In genomic region chr2:107585851-107586250, GRCh38 we compare ENCODE assay signal across 26 cellular contexts.
DNase-seq lines count a peak whose midpoint lies in the region; ATAC-seq and TF ChIP-seq lines count a peak whose summit lies in the region.
"Had no signal": no experiment of that assay in that cellular context is flagged by ENCODE, and none has a peak within 500 bp of the region (broad histone marks: within the 10 kb centered on the region; RNA-seq: fewer than 3 reads in every experiment).

No MANE protein-coding gene starts in this region.

- ATAC-seq in HG03378 (IDR thresholded peaks at IDR 0.05; ENCODE audit: unreplicated experiment) = no peak
- ATAC-seq: natural killer cell, T-helper 17 cell had no signal

- H3K4me1 ChIP-seq in OCI-LY1 (ENCODE audit: insufficient read depth, low read length, severe bottlenecking) (peaks cover 63% of the 10 kb centered on the region), endodermal cell (ENCODE audit: control insufficient read depth, insufficient read depth, low read length) (no peaks in the 10 kb centered on the region), transverse colon (no peaks in the 10 kb centered on the region), neuronal stem cell (ENCODE audit: control insufficient read depth in 2 of 2, insufficient read depth in 1 of 2, low read depth in 1 of 2, low read length in 2 of 2) (no peaks in the 10 kb centered on the region), prostate gland (replicated peaks) (no peaks in the 10 kb centered on the region)
- H3K4me1 ChIP-seq: sigmoid colon, tibial artery had no signal

- H3K18ac ChIP-seq in neuronal stem cell (ENCODE audit: low read length) = no peak overlapping the region

- no peak for TF ChIP-seq POLR2A in transverse colon (IDR thresholded peaks at IDR 0.05)
- TF ChIP-seq POLR2A in prostate gland (IDR thresholded peaks at IDR 0.05) = no peak

- DNase-seq in GM03348 (ENCODE audit: low spot score) (peak; percentile 12), endodermal cell (no peak), non-pigmented ciliary epithelial cell (ENCODE audit: low read depth) (peak; percentile 18), transverse colon (no peak), neuronal stem cell (ENCODE audit: low spot score) (no peak), prostate gland (ENCODE audit: low spot score) (no peak)
- DNase-seq: activated gamma-delta T cell treated with Interleukin-2 at 50 U/mL for 16 hours; activated T-cell treated with anti-CD3 and anti-CD28 coated beads, Interleukin-2, amount 50 U/mL, for 24 hours; adrenal gland; dermis blood vessel endothelial cell; foreskin melanocyte; left ventricle myocardium inferior; MM.1S; natural killer cell; NCI-H1436; NCI-H2171 treated with DMSO at 0.1 percent for 48 hours; NCI-H526 treated with DMSO at 0.1 percent for 48 hours; posterior cingulate gyrus; sigmoid colon; T-helper 17 cell; tibial artery had no signal

- no peak overlapping the region for H3K14ac ChIP-seq in neuronal stem cell (ENCODE audit: low read length)

- no peak overlapping the region for H4K91ac ChIP-seq in neuronal stem cell (ENCODE audit: low read depth, low read length, poor library complexity)

- no peaks in the 10 kb centered on the region for H3K79me2 ChIP-seq in OCI-LY1 (ENCODE audit: insufficient read depth, low read length)

- WGBS in endodermal cell (ENCODE audit: insufficient coverage in 1 of 2, insufficient read length in 1 of 2), 2 experiments = 91 to 98% methylated on average over 3 of the region's 3 CpGs
- 81 to 97% methylated on average over 3 of the region's 3 CpGs for WGBS in transverse colon (ENCODE audit: low coverage in 1 of 2), 2 donors
- no CpG with 5 or more reads among the region's 3 CpGs for WGBS in neuronal stem cell (ENCODE audit: extremely low coverage in 2 of 2, insufficient read length in 2 of 2, insufficient replicate concordance in 1 of 2), 2 donors
- 77% methylated on average over 3 of the region's 3 CpGs for WGBS in prostate gland

- H3K27ac Mint-ChIP-seq in endodermal cell = no peak overlapping the region
- H3K27ac Mint-ChIP-seq: activated T-cell treated with anti-CD3 and anti-CD28 coated beads, Interleukin-2, amount 50 U/mL, for 24 hours; mesothelial cell of epicardium; natural killer cell; stimulated activated naive CD8-positive, alpha-beta T cell treated with anti-CD3 and anti-CD28 coated beads, Interleukin-15, Interleukin-2, amounts not matched to agents 100 ng/mL and 50 ng/mL, for 24 hours; T-helper 17 cell had no signal

- no peak overlapping the region for H2BK5ac ChIP-seq in neuronal stem cell (ENCODE audit: low read length)

- intact Hi-C loops in transverse colon (cut with DNase I; ENCODE audit: low total_unique reads) = no loop called here
- intact Hi-C loops in prostate gland (cut with DNase I) = no loop called here

- H2BK15ac ChIP-seq in neuronal stem cell (ENCODE audit: low read length) = no peak overlapping the region

- H3K36me3 ChIP-seq in OCI-LY1 (ENCODE audit: insufficient read depth, low read length) (no peaks in the 10 kb centered on the region), endodermal cell (ENCODE audit: control insufficient read depth, insufficient read depth, low read length) (no peaks in the 10 kb centered on the region), transverse colon (no peaks in the 10 kb centered on the region), neuronal stem cell (replicated peaks in 1 of 2; ENCODE audit: control insufficient read depth in 2 of 2, insufficient read depth in 2 of 2, low read length in 2 of 2) (no peaks in the 10 kb centered on the region), prostate gland (no peaks in the 10 kb centered on the region)
- H3K36me3 ChIP-seq: adrenal gland, cardiac muscle cell, left ventricle myocardium inferior, sigmoid colon, tibial artery had no signal

- in situ Hi-C loops in transverse colon (cut with MboI; ENCODE audit: low pct_ligation_motif_present in 1 of 4, low pct_unique_long_range_greater_than_20kb in 1 of 4, low sequenced_read_pairs in 3 of 4) = loop anchor here in 1 of 4 donors (25.0 kb wide), 1 partner anchor 949 kb away; no protein-coding TSS in a partner anchor

- H3K27me3 Mint-ChIP-seq in endodermal cell (ENCODE audit: insufficient read depth) = no peaks in the 10 kb centered on the region
- H3K27me3 Mint-ChIP-seq: activated T-cell treated with anti-CD3 and anti-CD28 coated beads, Interleukin-2, amount 50 U/mL, for 24 hours; stimulated activated naive CD8-positive, alpha-beta T cell treated with anti-CD3 and anti-CD28 coated beads, Interleukin-15, Interleukin-2, amounts not matched to agents 100 ng/mL and 50 ng/mL, for 24 hours; T-helper 17 cell had no signal

- H3K27me3 ChIP-seq in OCI-LY1 (ENCODE audit: insufficient read depth, low read length) (no peaks in the 10 kb centered on the region), endodermal cell (ENCODE audit: control insufficient read depth, insufficient read depth, low read length, poor library complexity, severe bottlenecking) (no peaks in the 10 kb centered on the region), transverse colon (no peaks in the 10 kb centered on the region), neuronal stem cell (ENCODE audit: control insufficient read depth in 3 of 3, insufficient read depth in 3 of 3, low read depth in 1 of 3, low read length in 3 of 3) (no peaks in the 10 kb centered on the region), prostate gland (replicated peaks; ENCODE audit: insufficient read depth) (no peaks in the 10 kb centered on the region)
- H3K27me3 ChIP-seq: adrenal gland, cardiac muscle cell, sigmoid colon, tibial artery had no signal

- H3K4me1 Mint-ChIP-seq in endodermal cell = peaks cover 6% of the 10 kb centered on the region
- H3K4me1 Mint-ChIP-seq: mesothelial cell of epicardium, natural killer cell, T-helper 17 cell had no signal

- H2BK12ac ChIP-seq in neuronal stem cell (ENCODE audit: low read length) = no peak overlapping the region

- no peaks in the 10 kb centered on the region for H3F3A ChIP-seq in OCI-LY1 (ENCODE audit: insufficient read depth, low read length)

- no peak overlapping the region for H4K8ac ChIP-seq in neuronal stem cell (ENCODE audit: low read depth, low read length)

- H2BK120ac ChIP-seq in neuronal stem cell (ENCODE audit: low read depth, low read length) = no peak overlapping the region

- no peaks in the 10 kb centered on the region for H3K79me1 ChIP-seq in neuronal stem cell (ENCODE audit: low read depth, low read length)

- no peaks in the 10 kb centered on the region for H3K9me2 ChIP-seq in OCI-LY1 (ENCODE audit: low read depth, low read length)

- H3K4me2 ChIP-seq in OCI-LY1 (ENCODE audit: low read length) (no peak overlapping the region), neuronal stem cell (ENCODE audit: insufficient read depth, low read length, poor library complexity, severe bottlenecking) (no peak overlapping the region)

- H3K9me3 Mint-ChIP-seq in endodermal cell = no peaks in the 10 kb centered on the region
- H3K9me3 Mint-ChIP-seq: mesothelial cell of epicardium had no signal

- TF ChIP-seq EP300 in transverse colon (IDR thresholded peaks at IDR 0.05; ENCODE audit: low read depth) = no peak

- no peak overlapping the region for H3K23ac ChIP-seq in neuronal stem cell (ENCODE audit: low read depth, low read length, poor library complexity)

- H3K4ac ChIP-seq in neuronal stem cell (ENCODE audit: low read length) = no peak overlapping the region

- no peaks in the 10 kb centered on the region for H3K9me3 ChIP-seq in OCI-LY1 (ENCODE audit: low read length)
- no peaks in the 10 kb centered on the region for H3K9me3 ChIP-seq in endodermal cell (ENCODE audit: control insufficient read depth, low read length)
- H3K9me3 ChIP-seq in transverse colon = no peaks in the 10 kb centered on the region
- no peaks in the 10 kb centered on the region for H3K9me3 ChIP-seq in neuronal stem cell (replicated peaks in 1 of 2; ENCODE audit: control insufficient read depth in 2 of 2, insufficient read depth in 1 of 2, low read depth in 1 of 2, low read length in 2 of 2)
- H3K9me3 ChIP-seq in prostate gland = no peaks in the 10 kb centered on the region
- H3K9me3 ChIP-seq: adrenal gland, left ventricle myocardium inferior, tibial artery had no signal

- H2AK5ac ChIP-seq in neuronal stem cell (ENCODE audit: low read depth, low read length) = no peak overlapping the region

- H4K20me1 ChIP-seq in OCI-LY1 (ENCODE audit: insufficient read depth, low read length) = no peaks in the 10 kb centered on the region

- peak overlapping the region; percentile 20; the same call in 1 of the 2 replicates for H3K9ac ChIP-seq in OCI-LY1 (ENCODE audit: low read length)
- no peak overlapping the region for H3K9ac ChIP-seq in endodermal cell (ENCODE audit: extremely low read depth, low read length, poor library complexity, severe bottlenecking)
- H3K9ac ChIP-seq in neuronal stem cell (ENCODE audit: low read depth, low read length, poor library complexity) = no peak overlapping the region

- no peak overlapping the region for H3K4me3 Mint-ChIP-seq in endodermal cell
- H3K4me3 Mint-ChIP-seq: activated T-cell treated with anti-CD3 and anti-CD28 coated beads, Interleukin-2, amount 50 U/mL, for 24 hours; mesothelial cell of epicardium; natural killer cell; stimulated activated naive CD8-positive, alpha-beta T cell treated with anti-CD3 and anti-CD28 coated beads, Interleukin-15, Interleukin-2, amounts not matched to agents 100 ng/mL and 50 ng/mL, for 24 hours; T-helper 17 cell had no signal

- H2AFZ ChIP-seq in OCI-LY1 (ENCODE audit: low read length) (peak overlapping the region; percentile 84), neuronal stem cell (ENCODE audit: low read length) (no peak overlapping the region)

- no peak overlapping the region for H3K4me3 ChIP-seq in OCI-LY1 (ENCODE audit: low read depth, low read length, poor library complexity, severe bottlenecking)
- peak overlapping the region; percentile 24 for H3K4me3 ChIP-seq in endodermal cell (ENCODE audit: low read length)
- no peak overlapping the region for H3K4me3 ChIP-seq in transverse colon
- no peak overlapping the region for H3K4me3 ChIP-seq in neuronal stem cell (ENCODE audit: low read length in 2 of 2)
- H3K4me3 ChIP-seq in prostate gland = no peak overlapping the region
- H3K4me3 ChIP-seq: adrenal gland, cardiac muscle cell, left ventricle myocardium inferior, sigmoid colon, tibial artery had no signal

- peak overlapping the region; percentile 69 for H3K27ac ChIP-seq in OCI-LY1 (ENCODE audit: low read depth, low read length, poor library complexity, severe bottlenecking)
- no peak overlapping the region for H3K27ac ChIP-seq in endodermal cell (ENCODE audit: low read depth, low read length)
- H3K27ac ChIP-seq in transverse colon = no peak overlapping the region
- H3K27ac ChIP-seq in neuronal stem cell (replicated peaks; ENCODE audit: low read length) = no peak overlapping the region
- H3K27ac ChIP-seq in prostate gland = no peak overlapping the region
- H3K27ac ChIP-seq: adrenal gland, cardiac muscle cell, left ventricle myocardium inferior, sigmoid colon, tibial artery had no signal

- no peak for TF ChIP-seq CTCF in OCI-LY1 (IDR thresholded peaks at IDR 0.05; ENCODE audit: low read length)
- TF ChIP-seq CTCF in endodermal cell (conservative IDR thresholded peaks at IDR 0.05) = no peak
- TF ChIP-seq CTCF in transverse colon (IDR thresholded peaks at IDR 0.05) = no peak
- no peak for TF ChIP-seq CTCF in prostate gland (IDR thresholded peaks at IDR 0.05)

- no peaks in the 10 kb centered on the region for H3K36me3 Mint-ChIP-seq in endodermal cell (ENCODE audit: low read depth)
- H3K36me3 Mint-ChIP-seq: mesothelial cell of epicardium, natural killer cell had no signal

Comparison
In these comparisons a context has a peak if more than half of its experiments do, and no peak if none do; other contexts are left out.
1. DNase-seq: peak in GM03348 (single experiment) and non-pigmented ciliary epithelial cell (single experiment); none in endodermal cell (single experiment), transverse colon (single experiment), neuronal stem cell (single experiment) and prostate gland (single experiment).